In genomic region chr1:98048234-98048633, GRCh38 we compare ENCODE assay signal across 8 cellular contexts.
DNase-seq lines count a peak whose midpoint lies in the region; ATAC-seq and TF ChIP-seq lines count a peak whose summit lies in the region.

No MANE protein-coding gene starts in this region.

- peak; percentile 53 for DNase-seq in Caki2 (ENCODE audit: low read depth)
- DNase-seq in HEK293T (ENCODE audit: extremely low spot score), result peak; percentile 73
- peak; percentile 66 to 80 for DNase-seq in NCI-H524 (lab: John Stamatoyannopoulos, UW)
- peak; percentile 58 for DNase-seq in activated CD8-positive, alpha-beta memory T cell treated with anti-CD3 and anti-CD28 coated beads, Interleukin-2, amount 50 U/mL, for 4 hours
- DNase-seq in mucosa of gallbladder (ENCODE audit: low spot score), result peak; percentile 88
- DNase-seq in stimulated activated CD8-positive, alpha-beta memory T cell treated with anti-CD3 and anti-CD28 coated beads, Interleukin-7, amount 100 ng/mL, for 4 hours (ENCODE audit: low read depth in 2 of 2), result peak; percentile 25 to 29
- no peak for DNase-seq in NK-92 treated with Interleukin-12 subunit alpha and Interleukin-12 subunit beta, amount 100 ng/mL, for 24 hours (lab: John Stamatoyannopoulos, UW)

- CTCF ChIA-PET in HEK293T (lab: Yijun Ruan, JAX), result interaction anchor here (0.6 to 0.8 kb wide), 2 partner anchors 507 to 1751 kb away, joined by 3 to 4 read pairs; no protein-coding TSS in a partner anchor

- peak; percentile 89 for ATAC-seq in esophagus mucosa

- POLR2A ChIA-PET in HEK293T (lab: Yijun Ruan, JAX), result no interaction called here

- in situ Hi-C loops in Caki2 (cut with HindIII; ENCODE audit: low pct_unique_long_range_greater_than_20kb, low sequenced_read_pairs), result no loop called here

TF ChIP-seq in HEK293T, 16 proteins besides CTCF, POLR2A, EP300 and RAD21:
- no peak for TF ChIP-seq FOXK2 (IDR thresholded peaks at IDR 0.05)
- no peak for TF ChIP-seq CTBP1 (IDR thresholded peaks at IDR 0.05; ENCODE audit: borderline replicate concordance)
- TF ChIP-seq TARDBP (IDR thresholded peaks at IDR 0.05), result no peak
- no peak for TF ChIP-seq SP1 (IDR thresholded peaks at IDR 0.05)
- TF ChIP-seq, protein P1, sequence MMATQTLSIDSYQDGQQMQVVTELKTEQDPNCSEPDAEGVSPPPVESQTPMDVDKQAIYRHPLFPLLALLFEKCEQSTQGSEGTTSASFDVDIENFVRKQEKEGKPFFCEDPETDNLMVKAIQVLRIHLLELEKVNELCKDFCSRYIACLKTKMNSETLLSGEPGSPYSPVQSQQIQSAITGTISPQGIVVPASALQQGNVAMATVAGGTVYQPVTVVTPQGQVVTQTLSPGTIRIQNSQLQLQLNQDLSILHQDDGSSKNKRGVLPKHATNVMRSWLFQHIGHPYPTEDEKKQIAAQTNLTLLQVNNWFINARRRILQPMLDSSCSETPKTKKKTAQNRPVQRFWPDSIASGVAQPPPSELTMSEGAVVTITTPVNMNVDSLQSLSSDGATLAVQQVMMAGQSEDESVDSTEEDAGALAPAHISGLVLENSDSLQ (IDR thresholded peaks at IDR 0.05), result no peak
- TF ChIP-seq ELF4 (IDR thresholded peaks at IDR 0.05), result no peak
- no peak for TF ChIP-seq BHLHE40 (IDR thresholded peaks at IDR 0.05; ENCODE audit: borderline replicate concordance)
- TF ChIP-seq SUZ12 (IDR thresholded peaks at IDR 0.05), result no peak
- TF ChIP-seq ARNT (IDR thresholded peaks at IDR 0.05), result no peak
- TF ChIP-seq NFRKB (IDR thresholded peaks at IDR 0.05), result no peak
- TF ChIP-seq HDGF (IDR thresholded peaks at IDR 0.05; ENCODE audit: borderline replicate concordance), result no peak
- no peak for TF ChIP-seq ZNF384 (IDR thresholded peaks at IDR 0.05)
